24 cellular contexts compared by ENCODE assay signal in the genomic region with DNA sequence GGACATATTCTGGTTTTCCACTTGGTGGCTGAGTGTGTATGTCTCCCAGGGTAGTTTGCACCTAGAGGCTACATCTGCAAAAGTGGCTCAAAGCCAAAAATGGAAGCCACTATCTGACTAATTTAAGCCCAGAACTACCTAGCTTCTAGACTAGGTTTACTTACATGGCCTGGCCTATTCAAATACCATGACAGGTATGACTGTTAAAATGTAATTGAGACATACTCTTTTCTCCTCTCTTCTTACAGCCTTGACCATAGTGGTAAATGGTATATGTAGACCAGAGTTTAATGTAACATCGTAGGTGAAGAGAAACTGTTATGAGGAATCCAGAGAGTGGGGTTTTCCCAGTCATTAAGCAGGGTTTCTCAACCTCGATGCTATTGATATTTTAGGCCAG. TPM values are rescaled to one million over a fixed set of nuclear protein-coding genes. Genes with fewer than 3 reads are reported as not detected.
A peak's percentile ranks its signal among the peaks of the same experiment; 100 is the strongest.
DNase-seq lines count a peak whose midpoint lies in the region; ATAC-seq and TF ChIP-seq lines count a peak whose summit lies in the region.
"Had no signal": no experiment of that assay in that cellular context is flagged by ENCODE, and none has a peak within 500 bp of the region (broad histone marks: within the 10 kb centered on the region; RNA-seq: fewer than 3 reads in every experiment).

No MANE protein-coding gene starts in this region.

- no peak for DNase-seq in lower lobe of right lung
- DNase-seq in cortex of kidney (lab: John Stamatoyannopoulos, UW) = no peak
- no peak for DNase-seq in stimulated activated naive CD8-positive, alpha-beta T cell treated with anti-CD3 and anti-CD28 coated beads, Interleukin-15, amount 100 ng/mL, for 72 hours
- no peak for DNase-seq in Right ventricle myocardium superior
- DNase-seq: MM.1S, NCI-H1048, NCI-H1417 treated with DMSO at 0.1 percent for 48 hours, NCI-H187, NCI-H446 treated with DMSO at 0.1 percent for 48 hours, NCI-H526 treated with DMSO at 0.1 percent for 48 hours, SHP77 had no signal

- H3K27me3 ChIP-seq in lower lobe of right lung (ENCODE audit: low read depth) = no peaks in the 10 kb centered on the region

- no peak overlapping the region for H3K4me3 ChIP-seq in lower lobe of right lung
- H3K4me3 ChIP-seq: K562 had no signal

- H3K36me3 ChIP-seq in lower lobe of right lung = no peaks in the 10 kb centered on the region

- H3K9me3 Mint-ChIP-seq in stimulated activated naive CD8-positive, alpha-beta T cell treated with anti-CD3 and anti-CD28 coated beads, Interleukin-15, amount 100 ng/mL, for 72 hours = no peaks in the 10 kb centered on the region
- H3K9me3 Mint-ChIP-seq: T-helper 1 cell treated with Interleukin-12 subunit alpha and Interleukin-12 subunit beta and Interleukin-4 antibody, amounts not matched to agents 30 μg/mL and 1 μg/mL, for 36 hours had no signal

- intact Hi-C loops in lower lobe of right lung (cut with DNase I) = no loop called here
- intact Hi-C loops in Right ventricle myocardium superior (cut with DNase I) = no loop called here

- H3K27me3 Mint-ChIP-seq in stimulated activated naive CD8-positive, alpha-beta T cell treated with anti-CD3 and anti-CD28 coated beads, Interleukin-15, amount 100 ng/mL, for 72 hours = peaks cover 29% of the 10 kb centered on the region

- ATAC-seq in GM18868 (IDR thresholded peaks at IDR 0.05; ENCODE audit: unreplicated experiment) (peak; percentile 92), HG02884 (IDR thresholded peaks at IDR 0.05; ENCODE audit: unreplicated experiment) (peak; percentile 85), HG03565 (IDR thresholded peaks at IDR 0.05; ENCODE audit: unreplicated experiment) (peak; percentile 87), lower lobe of right lung (no peak), Right ventricle myocardium superior (ENCODE audit: poor library complexity) (no peak)
- ATAC-seq in stimulated activated naive CD8-positive, alpha-beta T cell treated with anti-CD3 and anti-CD28 coated beads, Interleukin-15, amount 100 ng/mL, for 72 hours = no peak
- ATAC-seq: HepG2, K562 had no signal

- H3K27ac ChIP-seq in 22Rv1 = peak overlapping the region; percentile 10; the same call in 1 of the 2 replicates
- no peak overlapping the region for H3K27ac ChIP-seq in lower lobe of right lung
- H3K27ac ChIP-seq: HL-60 had no signal

- no peaks in the 10 kb centered on the region for H3K9me3 ChIP-seq in lower lobe of right lung

- no peaks in the 10 kb centered on the region for H3K4me1 ChIP-seq in lower lobe of right lung

- TF ChIP-seq CTCF in 22Rv1 (IDR thresholded peaks at IDR 0.05) (no peak), lower lobe of right lung (IDR thresholded peaks at IDR 0.05) (no peak)

- no peaks in the 10 kb centered on the region for H3K4me1 Mint-ChIP-seq in stimulated activated naive CD8-positive, alpha-beta T cell treated with anti-CD3 and anti-CD28 coated beads, Interleukin-15, amount 100 ng/mL, for 72 hours
- H3K4me1 Mint-ChIP-seq: CD14-positive monocyte had no signal

- no peak overlapping the region for H3K4me3 Mint-ChIP-seq in stimulated activated naive CD8-positive, alpha-beta T cell treated with anti-CD3 and anti-CD28 coated beads, Interleukin-15, amount 100 ng/mL, for 72 hours
- H3K4me3 Mint-ChIP-seq: CD14-positive monocyte; T-helper 1 cell treated with Interleukin-12 subunit alpha and Interleukin-12 subunit beta and Interleukin-4 antibody, amounts not matched to agents 30 μg/mL and 1 μg/mL, for 36 hours had no signal

- no peak overlapping the region for H3K27ac Mint-ChIP-seq in stimulated activated naive CD8-positive, alpha-beta T cell treated with anti-CD3 and anti-CD28 coated beads, Interleukin-15, amount 100 ng/mL, for 72 hours
- H3K27ac Mint-ChIP-seq: T-helper 1 cell treated with Interleukin-12 subunit alpha and Interleukin-12 subunit beta and Interleukin-4 antibody, amounts not matched to agents 30 μg/mL and 1 μg/mL, for 36 hours had no signal

RNA-seq across cellular contexts. Expression of a gene that starts 2.3 kb away (rescaled TPM):
- not detected for total RNA-seq in lower lobe of right lung
- total RNA-seq in Right ventricle myocardium superior = not detected
- total RNA-seq: G401, H4, HepG2, HT-29, K562, LHCN-M2 had no signal

RNA-seq across cellular contexts. Expression of a gene that starts 2.6 kb away (rescaled TPM):
- total RNA-seq in lower lobe of right lung = not detected
- total RNA-seq in Right ventricle myocardium superior = not detected
- total RNA-seq: G401, H4, HepG2, HT-29, K562, LHCN-M2 had no signal

Comparison
In these comparisons a context has a peak if more than half of its experiments do, and no peak if none do; other contexts are left out.
1. ATAC-seq: peak in GM18868 (single experiment), HG02884 (single experiment) and HG03565 (single experiment); none in lower lobe of right lung (0 of 2), stimulated activated naive CD8-positive, alpha-beta T cell treated with anti-CD3 and anti-CD28 coated beads, Interleukin-15, amount 100 ng/mL, for 72 hours (single experiment) and Right ventricle myocardium superior (single experiment).